13 cellular contexts compared by ENCODE assay signal in the genomic region with DNA sequence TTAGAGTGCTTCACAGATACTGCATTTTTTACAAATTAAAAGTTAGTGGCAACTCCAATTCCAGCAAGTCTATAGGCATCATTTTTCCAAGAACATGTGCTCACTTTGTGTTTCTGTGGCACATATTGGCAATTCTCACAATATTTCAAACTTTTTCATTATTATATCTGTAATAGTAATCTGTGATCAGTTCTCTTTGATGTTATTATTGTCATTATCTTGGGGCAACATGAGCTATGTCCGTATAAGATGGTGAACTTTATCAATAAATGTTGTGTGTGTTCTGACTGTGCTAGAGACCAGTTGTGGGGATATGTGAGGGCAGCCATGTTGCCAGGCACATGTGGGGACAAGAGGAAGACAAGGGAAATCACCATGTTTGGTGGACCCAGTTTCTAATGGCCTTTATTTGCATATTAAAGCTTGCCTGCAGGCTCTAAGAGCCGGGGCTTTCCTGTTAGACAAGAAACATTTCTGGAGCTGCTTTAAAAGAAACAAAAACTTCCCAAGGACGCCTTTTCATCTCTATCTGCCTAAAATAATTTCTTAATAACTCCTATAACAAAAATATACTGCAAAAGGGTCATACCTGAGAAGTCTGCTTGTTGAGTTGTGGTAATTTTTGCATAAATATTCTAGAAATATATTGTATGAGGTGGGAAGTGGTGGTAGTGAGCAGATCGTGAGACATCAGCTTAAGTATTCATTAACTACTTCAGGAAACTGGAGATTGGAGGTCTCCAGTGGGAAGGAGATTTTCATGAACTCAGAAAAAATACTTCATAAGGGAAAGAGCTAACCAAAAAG. TPM values are rescaled to one million over a fixed set of nuclear protein-coding genes. Genes with fewer than 3 reads are reported as not detected.
DNase-seq lines count a peak whose midpoint lies in the region; ATAC-seq and TF ChIP-seq lines count a peak whose summit lies in the region.
"Had no signal": no experiment of that assay in that cellular context is flagged by ENCODE, and none has a peak within 500 bp of the region (broad histone marks: within the 10 kb centered on the region; RNA-seq: fewer than 3 reads in every experiment).

No MANE protein-coding gene starts in this region.

- no peak overlapping the region for H3K27ac ChIP-seq in PC-9
- H3K27ac ChIP-seq: BLaER1 treated with 17β-estradiol and CSF1 and Interleukin-3, amounts not matched to agents 10 nM and 100 nM; GM23248 had no signal

- H4K20me1 ChIP-seq in PC-9 (ENCODE audit: insufficient read depth) = no peaks in the 10 kb centered on the region

- H3K27me3 ChIP-seq in PC-9 (ENCODE audit: insufficient read depth, low read depth) = no peaks in the 10 kb centered on the region
- H3K27me3 ChIP-seq: BLaER1 treated with 17β-estradiol and CSF1 and Interleukin-3, amounts not matched to agents 10 nM and 100 nM; spleen had no signal

- peak; percentile 98 for ATAC-seq in HG03045 (IDR thresholded peaks at IDR 0.05; ENCODE audit: unreplicated experiment)

- intact Hi-C loops in PC-9 (cut with micrococcal nuclease; ENCODE audit: unreplicated experiment) = no loop called here

- no peaks in the 10 kb centered on the region for H3F3A ChIP-seq in PC-9 (ENCODE audit: insufficient read depth, low read depth)

- DNase-seq in GM13976 (ENCODE audit: low spot score) (peak; percentile 29), GM20000 (ENCODE audit: low spot score) (peak; percentile 38), PC-9 (no peak), NCI-H2081 treated with DMSO at 0.1 percent for 48 hours (lab: John Stamatoyannopoulos, UW) (no peak), NCI-H187 treated with DMSO at 0.1 percent for 48 hours (lab: John Stamatoyannopoulos, UW) (no peak), DMS 273 treated with DMSO at 0.1 percent for 48 hours (lab: John Stamatoyannopoulos, UW) (no peak), HEK293T (ENCODE audit: extremely low spot score) (no peak)
- DNase-seq: activated CD4-positive, alpha-beta memory T cell treated with anti-CD3 and anti-CD28 coated beads, Interleukin-2, amount 10 ng/mL, durations not matched to agents 7 days and 5 days; GM23248; NCI-H1092; spleen had no signal

- H3K4me3 ChIP-seq in PC-9 = no peak overlapping the region
- H3K4me3 ChIP-seq: BLaER1 treated with 17β-estradiol and CSF1 and Interleukin-3, amounts not matched to agents 10 nM and 100 nM; GM23248; spleen had no signal

- H3K4me1 ChIP-seq in PC-9 (replicated peaks; ENCODE audit: insufficient read depth) = no peaks in the 10 kb centered on the region
- H3K4me1 ChIP-seq: spleen had no signal

- peak overlapping the region; percentile 17; the same call in 1 of the 2 replicates for H2AFZ ChIP-seq in PC-9
- H2AFZ ChIP-seq: GM23248 had no signal

- peaks cover 6% of the 10 kb centered on the region; the same call in 1 of the 2 replicates for H3K9me3 ChIP-seq in PC-9 (ENCODE audit: insufficient read depth, low read depth)

- BruUV-seq in PC-9 (replicated peaks; lab: Mats Ljungman, UMichigan) = no TSS peak

- POLR2A ChIA-PET in PC-9 (lab: Charles Lee; ENCODE audit: unreplicated experiment) = interaction anchor here (0.6 kb wide), 3 partner anchors 12 to 57 kb away, joined by 3 to 10 read pairs (median 4); no protein-coding TSS in a partner anchor
- POLR2A ChIA-PET in HEK293T (lab: Yijun Ruan, JAX) = no interaction called here

- in situ Hi-C loops in GM13976 (cut with MboI; ENCODE audit: low sequenced_read_pairs, unreplicated experiment) = no loop called here

- H3K79me2 ChIP-seq in PC-9 (ENCODE audit: low read depth) = no peaks in the 10 kb centered on the region

- no peak overlapping the region for H3K4me2 ChIP-seq in PC-9

- H3K36me3 ChIP-seq in PC-9 (ENCODE audit: low read depth) = no peaks in the 10 kb centered on the region

- 0 out of 2 replicates have a peak, but pooled peaks cover 4% of the 10 kb centered on the region for H3K9me2 ChIP-seq in PC-9 (ENCODE audit: insufficient read depth)

- CTCF ChIA-PET in PC-9 (lab: Charles Lee) = no interaction called here
- CTCF ChIA-PET in HEK293T (lab: Yijun Ruan, JAX) = interaction anchor here (1.0 kb wide), 1 partner anchor 8 kb away, joined by 3 read pairs; no protein-coding TSS in a partner anchor

- TF ChIP-seq CTCF in GM13976 (IDR thresholded peaks at IDR 0.05; ENCODE audit: borderline replicate concordance, control extremely low read depth, extremely low read depth, insufficient read depth, missing control alignments) = no peak
- no peak for TF ChIP-seq CTCF in GM20000 (IDR thresholded peaks at IDR 0.05; ENCODE audit: extremely low read depth, missing control alignments)
- TF ChIP-seq CTCF in PC-9 (conservative IDR thresholded peaks at IDR 0.05) = no peak

TF ChIP-seq in HEK293T, 16 proteins besides CTCF, POLR2A, EP300 and RAD21:
- no peak for TF ChIP-seq ELF4 (IDR thresholded peaks at IDR 0.05)
- TF ChIP-seq SP1 (IDR thresholded peaks at IDR 0.05) = no peak
- no peak for TF ChIP-seq FOXK2 (IDR thresholded peaks at IDR 0.05)
- TF ChIP-seq CTBP1 (IDR thresholded peaks at IDR 0.05; ENCODE audit: borderline replicate concordance) = no peak
- no peak for TF ChIP-seq SUZ12 (IDR thresholded peaks at IDR 0.05)
- TF ChIP-seq ARNT (IDR thresholded peaks at IDR 0.05) = no peak
- no peak for TF ChIP-seq TARDBP (IDR thresholded peaks at IDR 0.05)
- TF ChIP-seq HDGF (IDR thresholded peaks at IDR 0.05; ENCODE audit: borderline replicate concordance) = no peak
- no peak for TF ChIP-seq BHLHE40 (IDR thresholded peaks at IDR 0.05; ENCODE audit: borderline replicate concordance)
- no peak for TF ChIP-seq FOXM1 (IDR thresholded peaks at IDR 0.05; ENCODE audit: borderline replicate concordance)
- TF ChIP-seq, protein P1, sequence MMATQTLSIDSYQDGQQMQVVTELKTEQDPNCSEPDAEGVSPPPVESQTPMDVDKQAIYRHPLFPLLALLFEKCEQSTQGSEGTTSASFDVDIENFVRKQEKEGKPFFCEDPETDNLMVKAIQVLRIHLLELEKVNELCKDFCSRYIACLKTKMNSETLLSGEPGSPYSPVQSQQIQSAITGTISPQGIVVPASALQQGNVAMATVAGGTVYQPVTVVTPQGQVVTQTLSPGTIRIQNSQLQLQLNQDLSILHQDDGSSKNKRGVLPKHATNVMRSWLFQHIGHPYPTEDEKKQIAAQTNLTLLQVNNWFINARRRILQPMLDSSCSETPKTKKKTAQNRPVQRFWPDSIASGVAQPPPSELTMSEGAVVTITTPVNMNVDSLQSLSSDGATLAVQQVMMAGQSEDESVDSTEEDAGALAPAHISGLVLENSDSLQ (IDR thresholded peaks at IDR 0.05) = no peak
- TF ChIP-seq NFRKB (IDR thresholded peaks at IDR 0.05) = no peak
- no peak for TF ChIP-seq ZNF384 (IDR thresholded peaks at IDR 0.05)

RNA-seq across cellular contexts. Expression of gene KYNU, which starts 37.2 kb away (rescaled TPM):
- 44.5 and 55.7 TPM in 2 replicates for total RNA-seq in PC-9 (2021)
- total RNA-seq: activated CD4-positive, alpha-beta memory T cell treated with anti-CD3 and anti-CD28 coated beads, Interleukin-2, amount 10 ng/mL, durations not matched to agents 7 days and 5 days; GM23248 had no signal

Comparison
In these comparisons a context has a peak if more than half of its experiments do, and no peak if none do; other contexts are left out.
1. DNase-seq: peak in GM13976 (single experiment) and GM20000 (single experiment); none in PC-9 (0 of 2), NCI-H2081 treated with DMSO at 0.1 percent for 48 hours (single experiment), NCI-H187 treated with DMSO at 0.1 percent for 48 hours (single experiment), DMS 273 treated with DMSO at 0.1 percent for 48 hours (single experiment) and HEK293T (single experiment).